In genomic region chr7:1045038-1045726, GRCh38 we compare ENCODE assay signal across 8 cellular contexts. TPM values are rescaled to one million over a fixed set of nuclear protein-coding genes. Genes with fewer than 3 reads are reported as not detected.
A peak's percentile ranks its signal among the peaks of the same experiment; 100 is the strongest.
DNase-seq lines count a peak whose midpoint lies in the region; ATAC-seq and TF ChIP-seq lines count a peak whose summit lies in the region.

No MANE protein-coding gene starts in this region.

- H3K4me1 ChIP-seq in left lung (peaks cover 20 to 82% of the 10 kb centered on the region in 2 donors), thymus (ENCODE audit: control insufficient read depth, insufficient read depth, low read length) (peaks cover 21% of the 10 kb centered on the region)

- H3K27me3 ChIP-seq in left lung (peaks cover 0 to 17% of the 10 kb centered on the region in 2 donors), thymus (ENCODE audit: control insufficient read depth, insufficient read depth) (no peaks in the 10 kb centered on the region)

- intact Hi-C loops in activated CD4-positive, alpha-beta T cell treated with anti-CD3 and anti-CD28 coated beads for 36 hours (cut with DNase I, micrococcal nuclease) = loop anchor here in 1 of 2 experiments (10.0 kb wide), 2 partner anchors 440 to 1590 kb away; partner anchors contain the start of gene TTYH3
- intact Hi-C loops in left lung (cut with DNase I) = no loop called here

- H3K27ac Mint-ChIP-seq in activated CD4-positive, alpha-beta T cell treated with anti-CD3 and anti-CD28 coated beads for 36 hours = peak overlapping the region; percentile 64

- POLR2A ChIA-PET in activated CD4-positive, alpha-beta T cell treated with anti-CD3 and anti-CD28 coated beads for 36 hours (lab: Charles Lee) = no interaction called here

- no peak for ATAC-seq in activated CD4-positive, alpha-beta T cell treated with anti-CD3 and anti-CD28 coated beads for 36 hours
- ATAC-seq in left lung (no peak), HG03571 (IDR thresholded peaks at IDR 0.05; ENCODE audit: unreplicated experiment) (no peak)

- H3K27ac ChIP-seq in angular gyrus (ENCODE audit: low read depth, low read length) (peak overlapping the region; percentile 92), left lung (peak overlapping the region in 1 of 2 donors; percentile 80), thymus (ENCODE audit: low read depth) (no peak overlapping the region)

- H3K4me3 Mint-ChIP-seq in activated CD4-positive, alpha-beta T cell treated with anti-CD3 and anti-CD28 coated beads for 36 hours = peak overlapping the region; percentile 78

- H3K36me3 Mint-ChIP-seq in activated CD4-positive, alpha-beta T cell treated with anti-CD3 and anti-CD28 coated beads for 36 hours (ENCODE audit: low read depth) = peaks cover 3% of the 10 kb centered on the region

- TF ChIP-seq CTCF in left lung (IDR thresholded peaks at IDR 0.05) = no peak

- peak overlapping the region; percentile 58 to 78 for H3K4me3 ChIP-seq in left lung
- H3K4me3 ChIP-seq in thymus (ENCODE audit: low read length) = peak overlapping the region; percentile 71

- CTCF ChIA-PET in activated CD4-positive, alpha-beta T cell treated with anti-CD3 and anti-CD28 coated beads for 36 hours (lab: Charles Lee) = interaction anchor here (0.6 to 2.7 kb wide), 7 partner anchors 9 to 317 kb away, joined by 3 to 15 read pairs (median 3); no protein-coding TSS in a partner anchor

- no peaks in the 10 kb centered on the region for H3K27me3 Mint-ChIP-seq in activated CD4-positive, alpha-beta T cell treated with anti-CD3 and anti-CD28 coated beads for 36 hours

- no peak for DNase-seq in activated CD4-positive, alpha-beta T cell treated with anti-CD3 and anti-CD28 coated beads for 36 hours
- no peak for DNase-seq in activated CD4-positive, alpha-beta T cell treated with anti-CD3 and anti-CD28 coated beads, Interleukin-2, amount 50 U/mL, for 1 hour
- DNase-seq in left lung (no peak), SK-N-DZ (ENCODE audit: low spot score) (no peak), cortex of kidney (lab: John Stamatoyannopoulos, UW) (no peak)

- no peaks in the 10 kb centered on the region for H3K9me3 Mint-ChIP-seq in activated CD4-positive, alpha-beta T cell treated with anti-CD3 and anti-CD28 coated beads for 36 hours (ENCODE audit: low read depth)

- no peaks in the 10 kb centered on the region for H3K36me3 ChIP-seq in left lung
- H3K36me3 ChIP-seq in thymus (ENCODE audit: control insufficient read depth, insufficient read depth) = no peaks in the 10 kb centered on the region

- peaks cover 68% of the 10 kb centered on the region for H3K4me1 Mint-ChIP-seq in activated CD4-positive, alpha-beta T cell treated with anti-CD3 and anti-CD28 coated beads for 36 hours

- H3K9me3 ChIP-seq in left lung (no peaks in the 10 kb centered on the region), thymus (ENCODE audit: control insufficient read depth) (peaks cover 1% of the 10 kb centered on the region)

- WGBS in thymus = 88% methylated on average over 13 of the region's 13 CpGs

RNA-seq across cellular contexts. Expression of gene GPR146, which starts 0.8 kb away (rescaled TPM):
- 1 to 10 TPM; 4.7 to 5.6 TPM for total RNA-seq in activated CD4-positive, alpha-beta T cell treated with anti-CD3 and anti-CD28 coated beads for 36 hours
- 10 to 100 TPM; 16.7 to 18.9 TPM for total RNA-seq in left lung
- 12.6 TPM for polyA plus RNA-seq in thymus
- 4.8 and 8.1 TPM in 2 replicates for polyA plus RNA-seq in SK-N-DZ (2014; cell fraction: cytosol; rRNA removed)
- polyA plus RNA-seq in SK-N-DZ (2014; cell fraction: nucleus; rRNA removed) = 2.8 and 5.1 TPM in 2 replicates

RNA-seq across cellular contexts. Expression of gene GPER1, which starts 42.7 kb away (rescaled TPM):
- not detected for total RNA-seq in activated CD4-positive, alpha-beta T cell treated with anti-CD3 and anti-CD28 coated beads for 36 hours
- 10 to 100 TPM in 1 of 2 donors, 1 to 10 TPM in 1; 8.1 to 11.6 TPM for total RNA-seq in left lung
- polyA plus RNA-seq in thymus = 3.4 TPM
- polyA plus RNA-seq in SK-N-DZ (2014; cell fraction: cytosol; rRNA removed) = 0.46 and 0.47 TPM in 2 replicates
- 0.67 and 0.89 TPM in 2 replicates for polyA plus RNA-seq in SK-N-DZ (2014; cell fraction: nucleus; rRNA removed)

Comparison
In these comparisons a context has a peak if more than half of its experiments do, and no peak if none do; other contexts are left out.
1. RNA of gene GPER1, which starts 42.7 kb away (total RNA-seq): 8.1 to 11.6 TPM in left lung; not detected in activated CD4-positive, alpha-beta T cell treated with anti-CD3 and anti-CD28 coated beads for 36 hours; every median in the first group is over 4 times any median in the second.